Comparison of ENCODE assay signal across 9 cellular contexts in genomic region chr20:10524034-10524476, GRCh38.
A peak's percentile ranks its signal among the peaks of the same experiment; 100 is the strongest.
DNase-seq lines count a peak whose midpoint lies in the region; ATAC-seq and TF ChIP-seq lines count a peak whose summit lies in the region.
"Had no signal": no experiment of that assay in that cellular context is flagged by ENCODE, and none has a peak within 500 bp of the region (broad histone marks: within the 10 kb centered on the region; RNA-seq: fewer than 3 reads in every experiment).

No MANE protein-coding gene starts in this region.

- H3K36me3 Mint-ChIP-seq in nephron progenitor cell (ENCODE audit: low read depth): peaks cover 7% of the 10 kb centered on the region
- H3K36me3 Mint-ChIP-seq in effector memory CD8-positive, alpha-beta T cell (ENCODE audit: insufficient read depth): no peaks in the 10 kb centered on the region

- H3K9me3 ChIP-seq in A673 (ENCODE audit: low read depth, low read length, poor library complexity, severe bottlenecking): no peaks in the 10 kb centered on the region

- CTCF ChIA-PET in A673 (lab: Charles Lee): no interaction called here

- peak overlapping the region; percentile 35 for H3K27ac ChIP-seq in A673 (ENCODE audit: low read depth, low read length, poor library complexity, severe bottlenecking)

- DNase-seq in A673 (ENCODE audit: low spot score) (no peak), NCI-H748 treated with DMSO at 0.1 percent for 48 hours (lab: John Stamatoyannopoulos, UW) (peak; percentile 68), fibroblast of mammary gland (ENCODE audit: low read depth) (peak; percentile 76), nephron progenitor cell (peak; percentile 31)
- no peak for DNase-seq in effector memory CD8-positive, alpha-beta T cell
- DNase-seq in effector CD4-positive, alpha-beta T cell: no peak
- DNase-seq: activated CD4-positive, alpha-beta T cell treated with anti-CD3 and anti-CD28 coated beads for 4 hours had no signal

- TF ChIP-seq CTCF in A673 (conservative IDR thresholded peaks at IDR 0.05; ENCODE audit: low read depth, low read length) (no peak), fibroblast of mammary gland (conservative IDR thresholded peaks at IDR 0.05; ENCODE audit: control insufficient read depth, insufficient read depth, low read depth, low read length) (no peak), nephron progenitor cell (IDR thresholded peaks at IDR 0.05) (no peak)

- BruUV-seq in A673 (replicated peaks; lab: Mats Ljungman, UMichigan): no TSS peak

- no peak for ATAC-seq in effector memory CD8-positive, alpha-beta T cell (replicated peaks)
- ATAC-seq in GM18861 (IDR thresholded peaks at IDR 0.05; ENCODE audit: unreplicated experiment) (no peak), HG02759 (IDR thresholded peaks at IDR 0.05; ENCODE audit: unreplicated experiment) (no peak)

- H3K4me3 ChIP-seq in A673 (ENCODE audit: low read depth, low read length, poor library complexity, severe bottlenecking): no peak overlapping the region
- H3K4me3 ChIP-seq in fibroblast of mammary gland (ENCODE audit: control insufficient read depth, low read depth, low read length): no peak overlapping the region

- POLR2A ChIA-PET in A673 (lab: Charles Lee; ENCODE audit: low non-redundant PET): interaction anchor here (0.6 kb wide), 1 partner anchor 59 kb away, joined by 3 read pairs; no protein-coding TSS in a partner anchor

- intact Hi-C loops in A673 (cut with micrococcal nuclease; ENCODE audit: unreplicated experiment): loop anchor here (5.0 kb wide), 1 partner anchor 57 kb away; no protein-coding TSS in a partner anchor

- no peaks in the 10 kb centered on the region for H3K27me3 ChIP-seq in A673 (replicated peaks; ENCODE audit: insufficient read depth, low read depth, low read length, poor library complexity)

- peaks cover 68% of the 10 kb centered on the region for H3K4me1 Mint-ChIP-seq in nephron progenitor cell
- H3K4me1 Mint-ChIP-seq in effector memory CD8-positive, alpha-beta T cell (ENCODE audit: low read depth in 2 of 2): peaks cover 7 to 26% of the 10 kb centered on the region in 2 donors

- no peaks in the 10 kb centered on the region for H3K36me3 ChIP-seq in A673 (ENCODE audit: insufficient read depth, low read length, poor library complexity, severe bottlenecking)

- H3K4me1 ChIP-seq in A673 (ENCODE audit: insufficient read depth, low read length, poor library complexity, severe bottlenecking): peaks cover 50% of the 10 kb centered on the region

- H3K4me3 Mint-ChIP-seq in nephron progenitor cell: no peak overlapping the region
- no peak overlapping the region for H3K4me3 Mint-ChIP-seq in effector memory CD8-positive, alpha-beta T cell

- no peaks in the 10 kb centered on the region for H3K9me3 Mint-ChIP-seq in nephron progenitor cell
- no peaks in the 10 kb centered on the region for H3K9me3 Mint-ChIP-seq in effector memory CD8-positive, alpha-beta T cell

- H3K27ac Mint-ChIP-seq in nephron progenitor cell: peak overlapping the region; percentile 96
- no peak overlapping the region for H3K27ac Mint-ChIP-seq in effector memory CD8-positive, alpha-beta T cell

- no peaks in the 10 kb centered on the region for H3K27me3 Mint-ChIP-seq in nephron progenitor cell (ENCODE audit: low read depth, poor library complexity)
- no peaks in the 10 kb centered on the region for H3K27me3 Mint-ChIP-seq in effector memory CD8-positive, alpha-beta T cell

Comparison
In these comparisons a context has a peak if more than half of its experiments do, and no peak if none do; other contexts are left out.
1. DNase-seq: peak in NCI-H748 treated with DMSO at 0.1 percent for 48 hours (single experiment), fibroblast of mammary gland (single experiment) and nephron progenitor cell (single experiment); none in A673 (single experiment), effector memory CD8-positive, alpha-beta T cell (0 of 3) and effector CD4-positive, alpha-beta T cell (single experiment).